ENCODE assay signal across 8 cellular contexts in genomic region chr17:2709173-2709661, GRCh38. TPM values are rescaled to one million over a fixed set of nuclear protein-coding genes. Genes with fewer than 3 reads are reported as not detected.
DNase-seq lines count a peak whose midpoint lies in the region; ATAC-seq and TF ChIP-seq lines count a peak whose summit lies in the region.

No MANE protein-coding gene starts in this region.

- peaks cover 45 to 62% (median 50%) of the 10 kb centered on the region in 3 donors for H3K4me1 Mint-ChIP-seq in naive B cell

- peak overlapping the region; percentile 95 for H3K9ac ChIP-seq in adipocyte (ENCODE audit: low read length)

- peaks cover 3% of the 10 kb centered on the region for H3K36me3 ChIP-seq in adipocyte (ENCODE audit: control insufficient read depth, insufficient read depth, low read length, severe bottlenecking)

- H3K27ac Mint-ChIP-seq in naive B cell = peak overlapping the region in 3 of 6 donors; percentile 62 to 89 (median 75)

- H3K9me3 Mint-ChIP-seq in naive B cell = no peaks in the 10 kb centered on the region

- H3K4me3 Mint-ChIP-seq in naive B cell = peak overlapping the region; percentile 52 to 94 (median 86)

- no peaks in the 10 kb centered on the region for H3K9me3 ChIP-seq in adipocyte (ENCODE audit: control insufficient read depth, low read length)

- DNase-seq in ELF-1 (ENCODE audit: low read depth, low spot score) (peak; percentile 70), adipocyte (ENCODE audit: low read depth) (no peak), naive B cell (no peak), NCI-H2227 treated with DMSO at 0.1 percent for 48 hours (lab: John Stamatoyannopoulos, UW) (no peak), omental fat pad (ENCODE audit: low spot score) (no peak), NCI-H187 treated with DMSO at 0.1 percent for 48 hours (lab: John Stamatoyannopoulos, UW) (no peak)

- H3K4me3 ChIP-seq in adipocyte (ENCODE audit: low read length) = peak overlapping the region; percentile 96

- H3K36me3 Mint-ChIP-seq in naive B cell = no peaks in the 10 kb centered on the region

- H3K27me3 Mint-ChIP-seq in naive B cell = no peaks in the 10 kb centered on the region

- TF ChIP-seq CTCF in omental fat pad (IDR thresholded peaks at IDR 0.05) = no peak

- peaks cover 51% of the 10 kb centered on the region for H3K4me1 ChIP-seq in adipocyte (ENCODE audit: control insufficient read depth, insufficient read depth, low read length)

- peak; percentile 25 for ATAC-seq in HG02588 (IDR thresholded peaks at IDR 0.05; ENCODE audit: unreplicated experiment)
- no peak for ATAC-seq in naive B cell (ENCODE audit: low read depth in 2 of 2)
- no peak for ATAC-seq in omental fat pad (ENCODE audit: low FRiP score)
- ATAC-seq in GM19035 (IDR thresholded peaks at IDR 0.05; ENCODE audit: unreplicated experiment) = no peak

- no peaks in the 10 kb centered on the region for H3K27me3 ChIP-seq in adipocyte (replicated peaks; ENCODE audit: control insufficient read depth, insufficient read depth, low read length)

RNA-seq across cellular contexts. Expression of gene CLUH, which starts 2.3 kb away (rescaled TPM):
- polyA plus RNA-seq in naive B cell (ENCODE audit: low read depth in 6 of 6) = 10 to 100 TPM in 1 of 6 donors, 1 to 10 TPM in 5; 3.4 to 14.2 (median 5.3) TPM
- 100 to 1,000 TPM in 2 of 4 donors, 10 to 100 TPM in 2; 39.2 to 167 (median 95.0) TPM for total RNA-seq in omental fat pad

RNA-seq across cellular contexts. Expression of gene CCDC92B, which starts 40.2 kb away (rescaled TPM):
- not detected for polyA plus RNA-seq in naive B cell (ENCODE audit: low read depth in 6 of 6)
- not detected for total RNA-seq in omental fat pad
